Comparison of ENCODE assay signal across 1 cellular context in genomic region chr12:118374909-118375308, GRCh38.
A peak's percentile ranks its signal among the peaks of the same experiment; 100 is the strongest.
TF ChIP-seq lines count a peak whose summit lies in the region.

No MANE protein-coding gene starts in this region.

TF ChIP-seq in K562, 482 proteins besides CTCF, POLR2A, EP300 and RAD21:
- TF ChIP-seq POLR2H (tag; IDR thresholded peaks at IDR 0.05; ENCODE audit: low read depth) (0 out of 2 replicates have a peak, but pooled peaks have one; percentile 26), ERF (CRISPR knock-in tag; IDR thresholded peaks at IDR 0.05) (no peak), FOXJ3 (CRISPR knock-in tag; IDR thresholded peaks at IDR 0.05) (no peak), XRCC5 (IDR thresholded peaks at IDR 0.05; ENCODE audit: low read depth, low read length) (no peak)
